In genomic region chr7:12967322-12967721, GRCh38 we compare ENCODE assay signal across 26 cellular contexts.
DNase-seq lines count a peak whose midpoint lies in the region; ATAC-seq, FAIRE-seq and TF ChIP-seq lines count a peak whose summit lies in the region.
"Had no signal": no experiment of that assay in that cellular context is flagged by ENCODE, and none has a peak within 500 bp of the region (broad histone marks: within the 10 kb centered on the region; RNA-seq: fewer than 3 reads in every experiment).

No MANE protein-coding gene starts in this region.

- H2AFZ ChIP-seq in HepG2 (ENCODE audit: low read length): no peak overlapping the region
- H2AFZ ChIP-seq in IMR-90 (replicated peaks; ENCODE audit: low read length, poor library complexity): no peak overlapping the region
- H2AFZ ChIP-seq in H1 (ENCODE audit: low read length): no peak overlapping the region

- peaks cover 20% of the 10 kb centered on the region for H3K4me1 ChIP-seq in HepG2 (ENCODE audit: insufficient read depth, low read length)
- peaks cover 0 to 7% (median 0%) of the 10 kb centered on the region in 4 donors for H3K4me1 ChIP-seq in right lobe of liver
- H3K4me1 ChIP-seq in IMR-90 (ENCODE audit: control insufficient read depth, insufficient read depth, low read length): no peaks in the 10 kb centered on the region
- H3K4me1 ChIP-seq in H1 (replicated peaks in 1 of 4; ENCODE audit: control insufficient read depth in 3 of 4, insufficient read depth in 4 of 4, low read length in 3 of 4): 0 out of 7 replicates have a peak, but pooled peaks cover 0 to 2% (median 0%) of the 10 kb centered on the region in 4 experiments
- H3K4me1 ChIP-seq: BE2C, BLaER1 had no signal

- H3K79me1 ChIP-seq in IMR-90 (ENCODE audit: low read depth in 1 of 2, low read length in 2 of 2) (no peaks in the 10 kb centered on the region), H1 (ENCODE audit: low read depth, low read length) (no peaks in the 10 kb centered on the region)

- TF ChIP-seq CTCF in HepG2 (CRISPR knock-in tag; IDR thresholded peaks at IDR 0.05) (no peak), right lobe of liver (IDR thresholded peaks at IDR 0.05) (no peak), IMR-90 (conservative IDR thresholded peaks at IDR 0.05; ENCODE audit: low read depth, low read length) (no peak), H1 (IDR thresholded peaks at IDR 0.05; ENCODE audit: control extremely low read depth in 1 of 3, insufficient read depth in 1 of 3, low read depth in 1 of 3, low read length in 3 of 3) (no peak)

- H2BK5ac ChIP-seq in IMR-90 (ENCODE audit: low read depth, low read length, poor library complexity, severe bottlenecking) (no peak overlapping the region), H1 (ENCODE audit: low read depth, low read length) (no peak overlapping the region)

- ATAC-seq in HepG2 (no peak), right lobe of liver (no peak), IMR-90 (ENCODE audit: low read depth) (no peak), GM21576 (IDR thresholded peaks at IDR 0.05; ENCODE audit: unreplicated experiment) (no peak), HG03159 (IDR thresholded peaks at IDR 0.05; ENCODE audit: unreplicated experiment) (no peak)
- ATAC-seq: GM12878 had no signal

- H3K14ac ChIP-seq in IMR-90 (replicated peaks; ENCODE audit: low read depth, low read length) (no peak overlapping the region), H1 (ENCODE audit: insufficient read length) (no peak overlapping the region)

- H3K27ac ChIP-seq in HepG2 (ENCODE audit: extremely low read length, insufficient read depth, low read length) (no peak overlapping the region), right lobe of liver (no peak overlapping the region), IMR-90 (ENCODE audit: insufficient read depth, low read length) (no peak overlapping the region), H1 (ENCODE audit: low read depth, low read length) (no peak overlapping the region)
- H3K27ac ChIP-seq: BLaER1 had no signal

- H3K4me2 ChIP-seq in HepG2 (ENCODE audit: low read depth, low read length) (no peak overlapping the region), IMR-90 (ENCODE audit: low read depth, low read length) (no peak overlapping the region), H1 (ENCODE audit: insufficient read depth in 1 of 2, low read depth in 2 of 2, low read length in 2 of 2) (no peak overlapping the region)
- H3K4me2 ChIP-seq: BLaER1 had no signal

- no peak overlapping the region for H2AK5ac ChIP-seq in IMR-90 (ENCODE audit: low read depth, low read length)
- no peak overlapping the region for H2AK5ac ChIP-seq in H1 (ENCODE audit: low read depth, low read length)

- no peak overlapping the region for H3K4me3 ChIP-seq in HepG2 (replicated peaks in 1 of 3; ENCODE audit: insufficient read depth in 1 of 3, low read depth in 2 of 3, low read length in 3 of 3)
- no peak overlapping the region for H3K4me3 ChIP-seq in right lobe of liver
- H3K4me3 ChIP-seq in IMR-90 (ENCODE audit: insufficient read depth, low read depth, low read length): no peak overlapping the region
- H3K4me3 ChIP-seq in H1 (ENCODE audit: extremely low read depth in 1 of 4, insufficient read depth in 2 of 4, low read depth in 3 of 4, low read length in 4 of 4): no peak overlapping the region
- H3K4me3 ChIP-seq: BLaER1, GM12878 had no signal

- H3K18ac ChIP-seq in IMR-90 (ENCODE audit: low read depth, low read length) (no peak overlapping the region), H1 (ENCODE audit: extremely low read depth, low read length) (no peak overlapping the region)

- H3K56ac ChIP-seq in IMR-90 (ENCODE audit: extremely low read depth, insufficient read depth, low read length): no peak overlapping the region
- no peak overlapping the region for H3K56ac ChIP-seq in H1 (replicated peaks; ENCODE audit: insufficient read length, low read depth, low read length)

- H4K8ac ChIP-seq in IMR-90 (ENCODE audit: low read depth in 2 of 2, low read length in 2 of 2) (no peak overlapping the region), H1 (ENCODE audit: extremely low read depth, insufficient read depth, low read length) (no peak overlapping the region)

- H4K20me1 ChIP-seq in HepG2 (ENCODE audit: insufficient read depth, low read length): no peaks in the 10 kb centered on the region
- H4K20me1 ChIP-seq in IMR-90 (ENCODE audit: insufficient read depth, low read length): no peaks in the 10 kb centered on the region
- no peaks in the 10 kb centered on the region for H4K20me1 ChIP-seq in H1 (replicated peaks in 1 of 2; ENCODE audit: control insufficient read depth in 1 of 2, insufficient read depth in 2 of 2, low read length in 2 of 2)
- H4K20me1 ChIP-seq: BLaER1 had no signal

- dilution Hi-C loops in IMR-90 (cut with HindIII; ENCODE audit: low sequenced_read_pairs, unreplicated experiment): no loop called here

- H2AK9ac ChIP-seq in IMR-90 (replicated peaks; ENCODE audit: low read depth, low read length, poor library complexity): no peak overlapping the region

- no peak overlapping the region for H2BK12ac ChIP-seq in H1 (ENCODE audit: low read depth, low read length)

- H3K9me3 ChIP-seq in HepG2 (ENCODE audit: low read length): no peaks in the 10 kb centered on the region
- H3K9me3 ChIP-seq in right lobe of liver: no peaks in the 10 kb centered on the region
- no peaks in the 10 kb centered on the region for H3K9me3 ChIP-seq in IMR-90 (ENCODE audit: control insufficient read depth, insufficient read depth, low read length)
- H3K9me3 ChIP-seq in H1 (ENCODE audit: insufficient read depth in 2 of 2, low read depth in 1 of 2, low read length in 1 of 2): no peaks in the 10 kb centered on the region
- H3K9me3 ChIP-seq: BE2C, BLaER1 had no signal

- H3K9me1 ChIP-seq in IMR-90 (ENCODE audit: insufficient read depth, low read length): no peaks in the 10 kb centered on the region

- POLR2A ChIA-PET in HepG2 (lab: Yijun Ruan, JAX): interaction anchor here (1.1 kb wide), 1 partner anchor 25 kb away, joined by 4 read pairs; no protein-coding TSS in a partner anchor
- POLR2A ChIA-PET in IMR-90 (lab: Charles Lee; ENCODE audit: unreplicated experiment): no interaction called here
- POLR2A ChIA-PET in H1 (lab: Charles Lee; ENCODE audit: partially characterized antibody): no interaction called here

- DNase-seq in HepG2 (ENCODE audit: low spot score) (no peak), right lobe of liver (no peak), IMR-90 (no peak), H1 (ENCODE audit: low read depth in 1 of 2, low spot score in 2 of 2) (no peak)
- DNase-seq in stimulated activated CD4-positive, alpha-beta T cell treated with anti-CD3 and anti-CD28 coated beads, Interleukin-2, amount 100 ng/mL, for 48 hours: no peak
- DNase-seq: 8988T; ACHN; BE2C; C1 segment of cervical spinal cord; CD4-positive, alpha-beta memory T cell; CD4-positive, CD25-positive, alpha-beta regulatory T cell; CD8-positive, alpha-beta memory T cell; COR-L47; DMS 273 treated with DMSO at 0.1 percent for 48 hours; DMS153; DMS79; DND-41; EL; GDM1 had no signal

- H3K23ac ChIP-seq in IMR-90 (ENCODE audit: low read depth, low read length): no peak overlapping the region
- H3K23ac ChIP-seq in H1 (ENCODE audit: insufficient read length): no peak overlapping the region

- no peak for TF ChIP-seq POLR2A in HepG2 (IDR thresholded peaks at IDR 0.05; ENCODE audit: insufficient read depth in 1 of 2, low read depth in 2 of 2, low read length in 2 of 2)
- TF ChIP-seq POLR2A in right lobe of liver (IDR thresholded peaks at IDR 0.05): no peak
- TF ChIP-seq POLR2A in IMR-90 (IDR thresholded peaks at IDR 0.05; ENCODE audit: low read depth, low read length): no peak
- no peak for TF ChIP-seq POLR2A in H1 (IDR thresholded peaks at IDR 0.05; ENCODE audit: control extremely low read depth in 1 of 2, low read depth in 2 of 2, low read length in 2 of 2)

- no peak overlapping the region for H2BK20ac ChIP-seq in IMR-90 (ENCODE audit: low read depth, low read length)
- no peak overlapping the region for H2BK20ac ChIP-seq in H1 (ENCODE audit: low read length)

- BruUV-seq in HepG2 (replicated peaks; lab: Mats Ljungman, UMichigan) (no TSS peak), IMR-90 (replicated peaks; lab: Mats Ljungman, UMichigan) (no TSS peak)

- FAIRE-seq in HepG2 (lab: Jason Lieb, UNC) (no peak), H1 (lab: Jason Lieb, UNC) (no peak)
- FAIRE-seq: A204.1, GM12878, GM12892, GM18507 had no signal

- TF ChIP-seq EP300 in HepG2 (IDR thresholded peaks at IDR 0.05; ENCODE audit: low read depth in 2 of 2, low read length in 2 of 2) (no peak), HepG2 (CRISPR knock-in tag; IDR thresholded peaks at IDR 0.05; ENCODE audit: borderline replicate concordance) (no peak), H1 (IDR thresholded peaks at IDR 0.05; ENCODE audit: borderline replicate concordance in 1 of 2, low read depth in 2 of 2, low read length in 2 of 2) (no peak)

- H2BK120ac ChIP-seq in IMR-90 (ENCODE audit: low read depth, low read length) (no peak overlapping the region), H1 (replicated peaks; ENCODE audit: low read depth, low read length) (no peak overlapping the region)

- WGBS in HepG2 (ENCODE audit: low lambda C conversion rate): 87% methylated on average over 3 of the region's 3 CpGs
- WGBS in right lobe of liver (ENCODE audit: insufficient coverage, low coverage, low lambda C conversion rate, missing lambda C conversion rate): 33% methylated on average over 3 of the region's 3 CpGs
- no CpG with 5 or more reads among the region's 3 CpGs for WGBS in IMR-90 (ENCODE audit: extremely low coverage in 2 of 2, insufficient read length in 1 of 2), 2 experiments
- 86% methylated on average over 3 of the region's 3 CpGs; no CpG with 5 or more reads in 1 of the 2 experiments for WGBS in H1 (ENCODE audit: extremely low coverage in 1 of 2, insufficient coverage in 1 of 2, insufficient read length in 1 of 2, insufficient replicate concordance in 2 of 2, low coverage in 1 of 2, low lambda C conversion rate in 2 of 2, missing lambda C conversion rate in 1 of 2), 2 experiments

- no peaks in the 10 kb centered on the region for H3K23me2 ChIP-seq in H1 (ENCODE audit: low read depth, low read length)

- intact Hi-C loops in HepG2 (cut with micrococcal nuclease; ENCODE audit: unreplicated experiment) (no loop called here), right lobe of liver (cut with DNase I) (no loop called here), IMR-90 (cut with micrococcal nuclease) (no loop called here)

- H3K27me3 ChIP-seq in HepG2 (ENCODE audit: control insufficient read depth in 1 of 2, insufficient read depth in 2 of 2, low read length in 2 of 2) (no peaks in the 10 kb centered on the region), right lobe of liver (no peaks in the 10 kb centered on the region), IMR-90 (ENCODE audit: control insufficient read depth, insufficient read depth, low read length) (no peaks in the 10 kb centered on the region), H1 (replicated peaks in 1 of 4; ENCODE audit: control insufficient read depth in 3 of 4, extremely low read depth in 1 of 4, insufficient read depth in 3 of 4, low read length in 3 of 4) (no peaks in the 10 kb centered on the region)
- H3K27me3 ChIP-seq: BE2C, BLaER1 had no signal

- H4K91ac ChIP-seq in IMR-90 (ENCODE audit: insufficient read depth, low read depth, low read length) (no peak overlapping the region), H1 (replicated peaks; ENCODE audit: insufficient read length, low read length) (no peak overlapping the region)

- H4K5ac ChIP-seq in IMR-90 (ENCODE audit: low read depth, low read length) (no peak overlapping the region), H1 (ENCODE audit: insufficient read length, low read depth, low read length) (no peak overlapping the region)

- no peak for TF ChIP-seq RAD21 in HepG2 (CRISPR knock-in tag; IDR thresholded peaks at IDR 0.05)
- no peak for TF ChIP-seq RAD21 in IMR-90 (IDR thresholded peaks at IDR 0.05; ENCODE audit: low read length)
- no peak for TF ChIP-seq RAD21 in H1 (IDR thresholded peaks at IDR 0.05 in 1 of 2, conservative IDR thresholded peaks at IDR 0.05 in 1 of 2; ENCODE audit: low read depth in 2 of 2, low read length in 2 of 2)

- H3K36me3 ChIP-seq in HepG2 (replicated peaks in 1 of 2; ENCODE audit: control insufficient read depth in 1 of 2, insufficient read depth in 2 of 2, low read length in 2 of 2) (no peaks in the 10 kb centered on the region), right lobe of liver (no peaks in the 10 kb centered on the region), IMR-90 (ENCODE audit: control insufficient read depth, insufficient read depth, low read length) (no peaks in the 10 kb centered on the region), H1 (ENCODE audit: control insufficient read depth in 2 of 4, insufficient read depth in 4 of 4, low read length in 3 of 4) (no peaks in the 10 kb centered on the region)
- H3K36me3 ChIP-seq: BE2C, BLaER1 had no signal

- CTCF ChIA-PET in HepG2 (lab: Yijun Ruan, JAX; ENCODE audit: low intra/inter-chr PET ratio, low total read pairs): no interaction called here
- CTCF ChIA-PET in IMR-90 (lab: Yijun Ruan, JAX): no interaction called here
- CTCF ChIA-PET in H1 (lab: Charles Lee; ENCODE audit: partially characterized antibody): no interaction called here

- H3K9ac ChIP-seq in HepG2 (ENCODE audit: insufficient read depth, low read depth, low read length) (no peak overlapping the region), IMR-90 (ENCODE audit: low read depth, low read length) (no peak overlapping the region), H1 (replicated peaks in 1 of 4; ENCODE audit: extremely low read depth in 1 of 4, low read depth in 3 of 4, low read length in 3 of 4) (no peak overlapping the region)
- H3K9ac ChIP-seq: BLaER1 had no signal

- H2BK15ac ChIP-seq in IMR-90 (ENCODE audit: low read depth, low read length) (no peak overlapping the region), H1 (ENCODE audit: low read length) (no peak overlapping the region)

- no peak overlapping the region for H3K4ac ChIP-seq in IMR-90 (ENCODE audit: low read depth, low read length)
- H3K4ac ChIP-seq in H1 (replicated peaks; ENCODE audit: insufficient read length, low read depth, low read length): no peak overlapping the region

- in situ Hi-C loops in HepG2 (cut with HindIII; ENCODE audit: extremely low pct_ligation_motif_present, low pct_unique_long_range_greater_than_20kb) (no loop called here), IMR-90 (cut with MboI; ENCODE audit: low sequenced_read_pairs) (no loop called here)

- H3K79me2 ChIP-seq in HepG2 (ENCODE audit: insufficient read depth, low read length): no peaks in the 10 kb centered on the region
- no peaks in the 10 kb centered on the region for H3K79me2 ChIP-seq in H1 (ENCODE audit: control insufficient read depth in 1 of 2, insufficient read depth in 2 of 2, low read length in 2 of 2)

Comparison
In these comparisons a context has a peak if more than half of its experiments do, and no peak if none do; other contexts are left out.
1. Of the 41 proteins assayed by ChIP-seq in both HepG2 and H1: peak only in HepG2: none; only in H1: none; in both: CEBPB; in neither: 40.